ENCODE assay signal across 8 cellular contexts in genomic region chr7:151351967-151352366, GRCh38. TPM values are rescaled to one million over a fixed set of nuclear protein-coding genes. Genes with fewer than 3 reads are reported as not detected.
DNase-seq lines count a peak whose midpoint lies in the region; ATAC-seq and TF ChIP-seq lines count a peak whose summit lies in the region.

No MANE protein-coding gene starts in this region.

- H3K36me3 Mint-ChIP-seq in CD4-positive, alpha-beta T cell (ENCODE audit: low read depth): peaks cover 77% of the 10 kb centered on the region

- peak overlapping the region; percentile 70 for H3K4me3 Mint-ChIP-seq in CD4-positive, alpha-beta T cell

- no peak for TF ChIP-seq CTCF in CD4-positive, alpha-beta T cell (IDR thresholded peaks at IDR 0.05)

- no peaks in the 10 kb centered on the region for H3K27me3 ChIP-seq in CD4-positive, alpha-beta T cell (ENCODE audit: control insufficient read depth, insufficient read depth, low read length)
- no peaks in the 10 kb centered on the region for H3K27me3 ChIP-seq in neuronal stem cell (ENCODE audit: control insufficient read depth in 3 of 3, insufficient read depth in 3 of 3, low read depth in 1 of 3, low read length in 3 of 3)

- CTCF ChIA-PET in CD4-positive, alpha-beta T cell (lab: Charles Lee): interaction anchor here (1.0 to 6.2 kb wide), 7 partner anchors 10 to 97 kb away, joined by 3 to 83 read pairs (median 6); partner anchors contain the start of gene NUB1

- H3K4me1 Mint-ChIP-seq in CD4-positive, alpha-beta T cell (ENCODE audit: low read depth): peaks cover 53% of the 10 kb centered on the region

- no peak overlapping the region for H2BK12ac ChIP-seq in neuronal stem cell (ENCODE audit: low read length)

- H3K4me2 ChIP-seq in neuronal stem cell (ENCODE audit: insufficient read depth, low read length, poor library complexity, severe bottlenecking): no peak overlapping the region

- peak overlapping the region; percentile 94 for H3K27ac Mint-ChIP-seq in CD4-positive, alpha-beta T cell

- H4K8ac ChIP-seq in neuronal stem cell (ENCODE audit: low read depth, low read length): no peak overlapping the region

- intact Hi-C loops in CD4-positive, alpha-beta T cell (cut with DNase I, micrococcal nuclease): loop anchor here (5.0 to 10.0 kb wide), 2 partner anchors 125 to 523 kb away; partner anchors contain the start of genes ABCF2 (in 2 of the 2) and PRKAG2 (in 1 of the 2)

- H3K79me1 ChIP-seq in neuronal stem cell (ENCODE audit: low read depth, low read length): no peaks in the 10 kb centered on the region

- H3K14ac ChIP-seq in neuronal stem cell (ENCODE audit: low read length): no peak overlapping the region

- peaks cover 0 to 3% of the 10 kb centered on the region in 2 donors for H3K4me1 ChIP-seq in neuronal stem cell (ENCODE audit: control insufficient read depth in 2 of 2, insufficient read depth in 1 of 2, low read depth in 1 of 2, low read length in 2 of 2)

- no peak overlapping the region for H2AK5ac ChIP-seq in neuronal stem cell (ENCODE audit: low read depth, low read length)

- H3K23ac ChIP-seq in neuronal stem cell (ENCODE audit: low read depth, low read length, poor library complexity): no peak overlapping the region

- H3K27ac ChIP-seq in CD4-positive, alpha-beta T cell (ENCODE audit: low read depth, low read length): peak overlapping the region; percentile 60
- H3K27ac ChIP-seq in neuronal stem cell (replicated peaks; ENCODE audit: low read length): no peak overlapping the region

- H3K9me3 ChIP-seq in CD4-positive, alpha-beta T cell (ENCODE audit: control insufficient read depth, low read length): no peaks in the 10 kb centered on the region
- no peaks in the 10 kb centered on the region for H3K9me3 ChIP-seq in neuronal stem cell (replicated peaks in 1 of 2; ENCODE audit: control insufficient read depth in 2 of 2, insufficient read depth in 1 of 2, low read depth in 1 of 2, low read length in 2 of 2)

- ATAC-seq in CD4-positive, alpha-beta T cell (ENCODE audit: poor library complexity): peak; percentile 71
- ATAC-seq in HG03066 (IDR thresholded peaks at IDR 0.05; ENCODE audit: low read depth, unreplicated experiment) (peak; percentile 40), SK-N-SH treated with all-trans-retinoic acid at 6 μM for 48 hours (no peak)

- POLR2A ChIA-PET in CD4-positive, alpha-beta T cell (lab: Charles Lee): interaction anchor here (0.7 to 5.0 kb wide), 11 partner anchors 11 to 280 kb away, joined by 3 to 65 read pairs (median 5); partner anchors contain the start of genes ABCF2, NUB1 and WDR86

- no peak overlapping the region for H2BK120ac ChIP-seq in neuronal stem cell (ENCODE audit: low read depth, low read length)

- H2BK15ac ChIP-seq in neuronal stem cell (ENCODE audit: low read length): no peak overlapping the region

- H2BK5ac ChIP-seq in neuronal stem cell (ENCODE audit: low read length): no peak overlapping the region

- no peaks in the 10 kb centered on the region for H3K9me3 Mint-ChIP-seq in CD4-positive, alpha-beta T cell

- peaks cover 37 to 94% of the 10 kb centered on the region in 2 donors for H3K36me3 ChIP-seq in neuronal stem cell (replicated peaks in 1 of 2; ENCODE audit: control insufficient read depth in 2 of 2, insufficient read depth in 2 of 2, low read length in 2 of 2)

- H3K4ac ChIP-seq in neuronal stem cell (ENCODE audit: low read length): no peak overlapping the region

- no peaks in the 10 kb centered on the region for H3K27me3 Mint-ChIP-seq in CD4-positive, alpha-beta T cell

- peak in 8 of 10 experiments; percentile 21 to 73 (median 40) for DNase-seq in CD4-positive, alpha-beta T cell
- DNase-seq in activated CD4-positive, alpha-beta T cell treated with anti-CD3 and anti-CD28 coated beads for 48 hours: peak; percentile 64
- peak; percentile 19 for DNase-seq in mucosa of gallbladder (ENCODE audit: low spot score)
- DNase-seq in NCI-H1048 (lab: John Stamatoyannopoulos, UW): no peak
- no peak for DNase-seq in neuronal stem cell (ENCODE audit: low spot score)
- DNase-seq in NCI-H510A (lab: John Stamatoyannopoulos, UW): no peak

- no CpG with 5 or more reads among the region's 6 CpGs for WGBS in neuronal stem cell (ENCODE audit: extremely low coverage in 2 of 2, insufficient read length in 2 of 2, insufficient replicate concordance in 1 of 2), 2 donors

- H2AFZ ChIP-seq in neuronal stem cell (ENCODE audit: low read length): no peak overlapping the region

- H4K91ac ChIP-seq in neuronal stem cell (ENCODE audit: low read depth, low read length, poor library complexity): no peak overlapping the region

- no peak overlapping the region for H3K4me3 ChIP-seq in neuronal stem cell (ENCODE audit: low read length in 2 of 2)

- no peak overlapping the region for H3K9ac ChIP-seq in neuronal stem cell (ENCODE audit: low read depth, low read length, poor library complexity)

- H3K18ac ChIP-seq in neuronal stem cell (ENCODE audit: low read length): no peak overlapping the region

TF ChIP-seq in SK-N-SH treated with all-trans-retinoic acid at 6 μM for 48 hours, 23 proteins besides CTCF, POLR2A, EP300 and RAD21:
- TF ChIP-seq RARB (CRISPR knock-in tag; IDR thresholded peaks at IDR 0.05) (no peak), CSDC2 (CRISPR knock-in tag; IDR thresholded peaks at IDR 0.05) (no peak), SNAI2 (CRISPR knock-in tag; IDR thresholded peaks at IDR 0.05) (no peak), BACH2 (CRISPR knock-in tag; IDR thresholded peaks at IDR 0.05; ENCODE audit: borderline replicate concordance) (no peak), TOX (CRISPR knock-in tag; IDR thresholded peaks at IDR 0.05; ENCODE audit: borderline replicate concordance) (no peak), ZFP3 (CRISPR knock-in tag; IDR thresholded peaks at IDR 0.05) (no peak), TSHZ2 (CRISPR knock-in tag; IDR thresholded peaks at IDR 0.05) (no peak), ZNF565 (CRISPR knock-in tag; conservative IDR thresholded peaks at IDR 0.05; ENCODE audit: low read depth) (no peak), ZNF70 (CRISPR knock-in tag; IDR thresholded peaks at IDR 0.05) (no peak)

RNA-seq across cellular contexts. Expression of gene NUB1, which starts 10.4 kb away (rescaled TPM):
- 10 to 100 TPM; 86.0 to 90.4 TPM for total RNA-seq in CD4-positive, alpha-beta T cell
- 52.4 TPM for total RNA-seq in mucosa of gallbladder
- polyA plus RNA-seq in neuronal stem cell (2013, experiment 1 of 2): 74.1 TPM
- 73.2 TPM for polyA plus RNA-seq in neuronal stem cell (2013, experiment 2 of 2)

RNA-seq across cellular contexts. Expression of gene WDR86, which starts 57.9 kb away (rescaled TPM):
- total RNA-seq in CD4-positive, alpha-beta T cell: 1 to 10 TPM; 5.6 to 6.2 TPM
- 2.9 TPM for total RNA-seq in mucosa of gallbladder
- polyA plus RNA-seq in neuronal stem cell (2013, experiment 1 of 2): 20.7 TPM
- polyA plus RNA-seq in neuronal stem cell (2013, experiment 2 of 2): 20.8 TPM

Comparison
In these comparisons a context has a peak if more than half of its experiments do, and no peak if none do; other contexts are left out.
1. DNase-seq: peak in CD4-positive, alpha-beta T cell (8 of 10), activated CD4-positive, alpha-beta T cell treated with anti-CD3 and anti-CD28 coated beads for 48 hours (single experiment) and mucosa of gallbladder (single experiment); none in NCI-H1048 (single experiment), neuronal stem cell (single experiment) and NCI-H510A (single experiment).